In genomic region chrX:77749695-77750094, GRCh38 we compare ENCODE assay signal across 21 cellular contexts. TPM values are rescaled to one million over a fixed set of nuclear protein-coding genes. Genes with fewer than 3 reads are reported as not detected.
DNase-seq lines count a peak whose midpoint lies in the region; ATAC-seq and TF ChIP-seq lines count a peak whose summit lies in the region.
"Had no signal": no experiment of that assay in that cellular context is flagged by ENCODE, and none has a peak within 500 bp of the region (broad histone marks: within the 10 kb centered on the region; RNA-seq: fewer than 3 reads in every experiment).

No MANE protein-coding gene starts in this region.

- H3K4me2 ChIP-seq in osteoblast (ENCODE audit: insufficient read depth, low read length) = no peak overlapping the region

- H3K36me3 ChIP-seq in SJCRH30 = no peaks in the 10 kb centered on the region
- no peaks in the 10 kb centered on the region for H3K36me3 ChIP-seq in osteoblast (ENCODE audit: insufficient read depth, low read length)
- H3K36me3 ChIP-seq: BE2C had no signal

- no peaks in the 10 kb centered on the region for H3K27me3 Mint-ChIP-seq in natural killer cell treated with Interleukin-12 subunit alpha and Interleukin-12 subunit beta and Interleukin-15 and Interleukin-18, amount 100 ng/mL, for 72 hours

- peak; percentile 86 for DNase-seq in ELR (ENCODE audit: low read depth)
- DNase-seq in SJCRH30 = peak; percentile 86 to 90
- DNase-seq in fibroblast of pulmonary artery (ENCODE audit: low read depth) = peak; percentile 55
- no peak for DNase-seq in osteoblast (ENCODE audit: insufficient read length, low spot score, missing footprints)
- DNase-seq in posterior cingulate gyrus = no peak
- no peak for DNase-seq in stimulated activated CD4-positive, alpha-beta T cell treated with anti-CD3 and anti-CD28 coated beads, Interleukin-1b, Interleukin-23, amount 100 ng/mL, for 48 hours
- DNase-seq in stimulated activated naive CD4-positive, alpha-beta T cell treated with Interleukin-2 at 50 U/mL for 16 hours (lab: John Stamatoyannopoulos, UW) = no peak
- no peak for DNase-seq in natural killer cell treated with Interleukin-12 subunit alpha and Interleukin-12 subunit beta and Interleukin-15 and Interleukin-18, amount 100 ng/mL, for 72 hours (ENCODE audit: low spot score)
- DNase-seq: activated CD4-positive, alpha-beta T cell treated with anti-CD3 and anti-CD28 coated beads for 48 hours; activated CD8-positive, alpha-beta memory T cell treated with anti-CD3 and anti-CD28 coated beads, Interleukin-2, amount 50 U/mL, for 4 hours; activated gamma-delta T cell treated with Interleukin-2 at 50 U/mL for 16 hours; BE2C; DMS 273 treated with DMSO at 0.1 percent for 48 hours; head of caudate nucleus; KBM-7; NCI-H1092; NCI-H2081 treated with DMSO at 0.1 percent for 48 hours; NCI-H524; nucleus accumbens; stimulated activated CD4-positive, alpha-beta T cell treated with anti-CD3 and anti-CD28 coated beads, Interleukin-4, amount 100 ng/mL, for 24 hours had no signal

- no peak for ATAC-seq in natural killer cell treated with Interleukin-12 subunit alpha and Interleukin-12 subunit beta and Interleukin-15 and Interleukin-18, amount 100 ng/mL, for 72 hours
- ATAC-seq: SK-N-SH treated with all-trans-retinoic acid at 6 μM for 48 hours had no signal

- H3K27ac ChIP-seq in SJCRH30 (peak overlapping the region; percentile 97), osteoblast (ENCODE audit: low read depth, low read length) (peak overlapping the region; percentile 41)

- H3K36me3 Mint-ChIP-seq in natural killer cell treated with Interleukin-12 subunit alpha and Interleukin-12 subunit beta and Interleukin-15 and Interleukin-18, amount 100 ng/mL, for 72 hours = peaks cover 6% of the 10 kb centered on the region

- H3K4me3 Mint-ChIP-seq in natural killer cell treated with Interleukin-12 subunit alpha and Interleukin-12 subunit beta and Interleukin-15 and Interleukin-18, amount 100 ng/mL, for 72 hours = no peak overlapping the region

- H3K4me1 ChIP-seq in SJCRH30 (peaks cover 15% of the 10 kb centered on the region), osteoblast (ENCODE audit: insufficient read depth, low read length) (no peaks in the 10 kb centered on the region)
- H3K4me1 ChIP-seq: BE2C had no signal

- no peaks in the 10 kb centered on the region for H3K9me3 ChIP-seq in SJCRH30 (replicated peaks)
- H3K9me3 ChIP-seq in osteoblast (ENCODE audit: low read depth, low read length) = no peaks in the 10 kb centered on the region
- H3K9me3 ChIP-seq: BE2C had no signal

- TF ChIP-seq CTCF in fibroblast of pulmonary artery (IDR thresholded peaks at IDR 0.05; ENCODE audit: low read length, missing control alignments) = no peak
- TF ChIP-seq CTCF in osteoblast (IDR thresholded peaks at IDR 0.05; ENCODE audit: extremely low read depth, low read depth, low read length) = no peak

- no peak overlapping the region for H2AFZ ChIP-seq in osteoblast (ENCODE audit: low read length)

- intact Hi-C loops in posterior cingulate gyrus (cut with DNase I) = no loop called here

- no peak overlapping the region for H3K27ac Mint-ChIP-seq in natural killer cell treated with Interleukin-12 subunit alpha and Interleukin-12 subunit beta and Interleukin-15 and Interleukin-18, amount 100 ng/mL, for 72 hours

- H3K9me3 Mint-ChIP-seq in natural killer cell treated with Interleukin-12 subunit alpha and Interleukin-12 subunit beta and Interleukin-15 and Interleukin-18, amount 100 ng/mL, for 72 hours = no peaks in the 10 kb centered on the region

- H3K4me3 ChIP-seq in SJCRH30 (no peak overlapping the region), fibroblast of pulmonary artery (replicated peaks; ENCODE audit: low read depth, low read length) (no peak overlapping the region), osteoblast (ENCODE audit: insufficient read depth, low read length) (no peak overlapping the region)

- peaks cover 38% of the 10 kb centered on the region for H3K79me2 ChIP-seq in osteoblast (ENCODE audit: insufficient read depth, low read length)

- H3K27me3 ChIP-seq in SJCRH30 = no peaks in the 10 kb centered on the region
- no peaks in the 10 kb centered on the region for H3K27me3 ChIP-seq in osteoblast (ENCODE audit: insufficient read depth, low read length)
- H3K27me3 ChIP-seq: BE2C had no signal

- H4K20me1 ChIP-seq in osteoblast (ENCODE audit: insufficient read depth, low read length) = peaks cover 7% of the 10 kb centered on the region

- H3K4me1 Mint-ChIP-seq in natural killer cell treated with Interleukin-12 subunit alpha and Interleukin-12 subunit beta and Interleukin-15 and Interleukin-18, amount 100 ng/mL, for 72 hours (ENCODE audit: low read depth in 2 of 2) = peaks cover 23 to 30% of the 10 kb centered on the region in 2 donors

RNA-seq across cellular contexts. Expression of gene ATRX, which starts 36.3 kb away (rescaled TPM):
- 62.7 and 81.2 TPM in 2 replicates for total RNA-seq in SJCRH30 (2014; rRNA removed; shearing (Covaris generic))
- 79.0 and 80.3 TPM in 2 replicates for total RNA-seq in osteoblast
- 10 to 100 TPM; 79.4 to 99.5 TPM for total RNA-seq in natural killer cell treated with Interleukin-12 subunit alpha and Interleukin-12 subunit beta and Interleukin-15 and Interleukin-18, amount 100 ng/mL, for 72 hours

Comparison
In these comparisons a context has a peak if more than half of its experiments do, and no peak if none do; other contexts are left out.
1. DNase-seq: peak in ELR (single experiment), SJCRH30 (2 of 2) and fibroblast of pulmonary artery (single experiment); none in osteoblast (single experiment), posterior cingulate gyrus (0 of 10), stimulated activated CD4-positive, alpha-beta T cell treated with anti-CD3 and anti-CD28 coated beads, Interleukin-1b, Interleukin-23, amount 100 ng/mL, for 48 hours (single experiment), stimulated activated naive CD4-positive, alpha-beta T cell treated with Interleukin-2 at 50 U/mL for 16 hours (single experiment) and natural killer cell treated with Interleukin-12 subunit alpha and Interleukin-12 subunit beta and Interleukin-15 and Interleukin-18, amount 100 ng/mL, for 72 hours (single experiment).